Comparison of ENCODE assay signal across 8 cellular contexts in genomic region chr2:88627856-88628568, GRCh38. TPM values are rescaled to one million over a fixed set of nuclear protein-coding genes. Genes with fewer than 3 reads are reported as not detected.
DNase-seq lines count a peak whose midpoint lies in the region; ATAC-seq and TF ChIP-seq lines count a peak whose summit lies in the region.

No MANE protein-coding gene starts in this region.

- TF ChIP-seq CTCF in glutamatergic neuron (IDR thresholded peaks at IDR 0.05; ENCODE audit: partially characterized antibody, unreplicated experiment) (no peak), parathyroid adenoma (IDR thresholded peaks at IDR 0.05) (no peak), upper lobe of left lung (IDR thresholded peaks at IDR 0.05) (no peak)

- DNase-seq in DMS 273 treated with DMSO at 0.1 percent for 48 hours (lab: John Stamatoyannopoulos, UW): peak; percentile 82
- peak; percentile 91 for DNase-seq in HS-5 (ENCODE audit: low read depth)
- DNase-seq in SIG-M5 (lab: John Stamatoyannopoulos, UW): peak; percentile 81
- DNase-seq in activated gamma-delta T cell (lab: John Stamatoyannopoulos, UW): peak; percentile 28
- DNase-seq in glutamatergic neuron: peak; percentile 81
- peak; percentile 58 to 97 for DNase-seq in upper lobe of left lung

- H3K27me3 ChIP-seq in parathyroid adenoma (ENCODE audit: control insufficient read depth, insufficient read depth, low read length) (no peaks in the 10 kb centered on the region), upper lobe of left lung (no peaks in the 10 kb centered on the region)

- peak overlapping the region; percentile 76 for H3K4me2 ChIP-seq in parathyroid adenoma (ENCODE audit: low read length)

- H3K27ac Mint-ChIP-seq in glutamatergic neuron (ENCODE audit: unreplicated experiment): peak overlapping the region; percentile 56

- H3K27ac ChIP-seq in parathyroid adenoma (peak overlapping the region; percentile 99), upper lobe of left lung (peak overlapping the region; percentile 94 to 99 (median 96))

- H3K9me3 ChIP-seq in parathyroid adenoma (ENCODE audit: control insufficient read depth, low read length) (no peaks in the 10 kb centered on the region), upper lobe of left lung (no peaks in the 10 kb centered on the region)

- H2AFZ ChIP-seq in parathyroid adenoma: peak overlapping the region; percentile 96

- no peaks in the 10 kb centered on the region for H3K36me3 Mint-ChIP-seq in glutamatergic neuron (ENCODE audit: unreplicated experiment)

- H3K4me1 Mint-ChIP-seq in glutamatergic neuron (ENCODE audit: low read depth, unreplicated experiment): peaks cover 2% of the 10 kb centered on the region

- H3K4me1 ChIP-seq in parathyroid adenoma: peaks cover 6% of the 10 kb centered on the region
- H3K4me1 ChIP-seq in upper lobe of left lung: peaks cover 22 to 31% (median 30%) of the 10 kb centered on the region in 4 donors

- peak; percentile 22 to 95 (median 83) for TF ChIP-seq POLR2A in upper lobe of left lung (IDR thresholded peaks at IDR 0.05)

- H3K79me2 ChIP-seq in parathyroid adenoma: peaks cover 28% of the 10 kb centered on the region

- H3K27me3 Mint-ChIP-seq in glutamatergic neuron (ENCODE audit: unreplicated experiment): peaks cover 8% of the 10 kb centered on the region

- no peak overlapping the region for H3K4me3 Mint-ChIP-seq in glutamatergic neuron (ENCODE audit: unreplicated experiment)

- peak in 3 of 4 donors; percentile 59 to 97 (median 79) for TF ChIP-seq EP300 in upper lobe of left lung (IDR thresholded peaks at IDR 0.05)

- WGBS in upper lobe of left lung, 2 donors: 2% methylated on average over 21 of the region's 21 CpGs

- ATAC-seq in GM21367 (IDR thresholded peaks at IDR 0.05; ENCODE audit: unreplicated experiment): peak; percentile 34
- ATAC-seq in upper lobe of left lung (ENCODE audit: low FRiP score in 2 of 2): peak; percentile 91 to 93

- H3K4me3 ChIP-seq in parathyroid adenoma (ENCODE audit: low read depth, low read length) (peak overlapping the region; percentile 78), upper lobe of left lung (peak overlapping the region; percentile 4 to 96 (median 68))

- peaks cover 5% of the 10 kb centered on the region for H3K9me3 Mint-ChIP-seq in glutamatergic neuron (ENCODE audit: unreplicated experiment)

- H3K36me3 ChIP-seq in parathyroid adenoma (ENCODE audit: control insufficient read depth, insufficient read depth, low read length): no peaks in the 10 kb centered on the region
- H3K36me3 ChIP-seq in upper lobe of left lung: no peaks in the 10 kb centered on the region

- peak overlapping the region; percentile 78 for H3K9ac ChIP-seq in parathyroid adenoma

RNA-seq across cellular contexts. Expression of gene EIF2AK3, which starts 0.7 kb away (rescaled TPM):
- 129 TPM for total RNA-seq in glutamatergic neuron (ENCODE audit: unreplicated experiment)
- 10 to 100 TPM; 15.5 to 43.7 (median 23.0) TPM for total RNA-seq in upper lobe of left lung

Comparison
In these comparisons a context has a peak if more than half of its experiments do, and no peak if none do; other contexts are left out.
1. Peak in every context shown above with its lines: DNase-seq, ATAC-seq, H3K4me3 ChIP-seq and H3K27ac ChIP-seq.
2. DNase-seq: peak in every context shown above with its lines; median percentile 91 in HS-5; 82 in DMS 273 treated with DMSO at 0.1 percent for 48 hours; 81 in SIG-M5; 81 in glutamatergic neuron; 78 in upper lobe of left lung; 28 in activated gamma-delta T cell.